In the genomic region with DNA sequence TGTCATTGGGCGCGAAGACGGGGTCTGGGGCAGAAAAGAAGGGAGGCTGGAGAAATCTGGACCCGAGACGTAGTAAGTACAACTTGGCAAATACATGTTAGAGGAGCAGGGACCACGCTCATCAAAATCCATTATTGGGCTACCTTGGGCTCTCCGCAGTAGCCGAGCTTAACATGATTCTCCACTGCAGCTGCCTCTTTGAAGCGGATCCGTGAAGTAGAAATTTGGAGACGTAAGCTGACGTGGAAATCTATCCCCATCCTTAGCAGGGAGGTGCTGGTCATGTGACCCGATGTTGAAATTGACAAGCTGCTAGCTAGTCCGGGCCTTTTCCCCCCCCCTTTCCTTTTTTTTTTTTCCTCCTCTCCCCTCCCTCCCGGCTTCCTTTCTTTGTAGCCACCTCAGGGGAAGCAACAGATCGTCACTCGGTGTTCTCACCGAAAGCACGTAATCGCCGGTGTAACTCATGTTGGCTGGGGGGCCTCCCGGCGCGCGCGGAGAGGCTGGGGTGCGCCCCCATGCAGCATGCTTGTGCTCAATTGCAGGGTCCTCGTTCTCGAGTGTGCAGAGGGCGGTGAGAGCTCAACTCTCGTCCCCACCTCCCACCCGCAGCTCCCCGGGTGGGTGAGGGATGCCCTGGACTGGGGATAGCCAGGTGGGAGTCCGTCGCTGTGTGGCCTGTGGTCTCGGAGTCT, we compare ENCODE assay signal across 8 cellular contexts. TPM values are rescaled to one million over a fixed set of nuclear protein-coding genes. Genes with fewer than 3 reads are reported as not detected.
DNase-seq lines count a peak whose midpoint lies in the region; ATAC-seq and TF ChIP-seq lines count a peak whose summit lies in the region.

A gene (minus strand): TSS at position 220 of the 695 bp plus-strand sequence. CDS start 88 bp downstream, at position 132.

- TF ChIP-seq POLR2A in gastroesophageal sphincter (IDR thresholded peaks at IDR 0.05) = no peak

- intact Hi-C loops in OCI-LY7 (cut with micrococcal nuclease; ENCODE audit: unreplicated experiment) (no loop called here), psoas muscle (cut with DNase I) (no loop called here)

- no peak within 1 kb of the TSS for H2AFZ ChIP-seq in OCI-LY7 (ENCODE audit: low read length)

- H3K27ac ChIP-seq in OCI-LY7 (ENCODE audit: low read depth, low read length, poor library complexity, severe bottlenecking) = no peak within 1 kb of the TSS
- no peak within 1 kb of the TSS for H3K27ac ChIP-seq in psoas muscle
- no peak within 1 kb of the TSS for H3K27ac ChIP-seq in gastroesophageal sphincter

- 26 to 30% (median 28%) methylated on average over 33 to 36 of the region's 36 CpGs for WGBS in psoas muscle, 3 donors
- 3 to 7% methylated on average over 13 to 20 of the region's 36 CpGs for WGBS in gastroesophageal sphincter (ENCODE audit: low coverage in 1 of 2), 2 donors

- H3K4me2 ChIP-seq in OCI-LY7 (ENCODE audit: low read length) = peak within 1 kb of the TSS; percentile 43; the same call in 1 of the 2 replicates

- H3K4me1 ChIP-seq in OCI-LY7 (ENCODE audit: insufficient read depth, low read length, poor library complexity, severe bottlenecking) (no peaks in the 10 kb centered on the region), psoas muscle (peaks cover 25% of the 10 kb centered on the region), gastroesophageal sphincter (peaks cover 0 to 57% (median 18%) of the 10 kb centered on the region in 3 donors)

- no peaks in the 10 kb centered on the region for H3K9me3 ChIP-seq in OCI-LY7 (ENCODE audit: low read length)
- no peaks in the 10 kb centered on the region for H3K9me3 ChIP-seq in psoas muscle
- H3K9me3 ChIP-seq in gastroesophageal sphincter = no peaks in the 10 kb centered on the region

- H3K27me3 Mint-ChIP-seq in activated T-cell treated with anti-CD3 and anti-CD28 coated beads, Interleukin-2, amount 50 U/mL, for 4 hours (ENCODE audit: low read depth) = peaks cover 87% of the 10 kb centered on the region

- TF ChIP-seq CTCF in OCI-LY7 (conservative IDR thresholded peaks at IDR 0.05; ENCODE audit: low read length) = no peak
- TF ChIP-seq CTCF in psoas muscle (IDR thresholded peaks at IDR 0.05) = no peak
- TF ChIP-seq CTCF in gastroesophageal sphincter (IDR thresholded peaks at IDR 0.05) = no peak

- no peaks in the 10 kb centered on the region for H3K9me3 Mint-ChIP-seq in activated T-cell treated with anti-CD3 and anti-CD28 coated beads, Interleukin-2, amount 50 U/mL, for 4 hours

- no peaks in the 10 kb centered on the region for H4K20me1 ChIP-seq in OCI-LY7 (ENCODE audit: insufficient read depth, low read length)

- no peaks in the 10 kb centered on the region for H3K36me3 Mint-ChIP-seq in activated T-cell treated with anti-CD3 and anti-CD28 coated beads, Interleukin-2, amount 50 U/mL, for 4 hours (ENCODE audit: insufficient read depth)

- POLR2A ChIA-PET in OCI-LY7 (lab: Charles Lee) = interaction anchor here (0.7 to 0.8 kb wide), 2 partner anchors 447 to 507 kb away, joined by 3 read pairs; no protein-coding TSS in a partner anchor

- H3K27me3 ChIP-seq in psoas muscle (ENCODE audit: insufficient read depth in 3 of 3, low read length in 2 of 3) (peaks cover 0 to 83% (median 23%) of the 10 kb centered on the region in 3 donors), gastroesophageal sphincter (peaks cover 100% of the 10 kb centered on the region)

- H3K9me2 ChIP-seq in OCI-LY7 (ENCODE audit: insufficient read depth, low read length) = no peaks in the 10 kb centered on the region

- H3K4me3 ChIP-seq in OCI-LY7 (ENCODE audit: low read depth, low read length, poor library complexity, severe bottlenecking) = no peak within 1 kb of the TSS
- H3K4me3 ChIP-seq in psoas muscle = peak within 1 kb of the TSS; percentile 72
- H3K4me3 ChIP-seq in gastroesophageal sphincter = peak within 1 kb of the TSS in 1 of 2 donors; percentile 41

- TF ChIP-seq EP300 in gastroesophageal sphincter (IDR thresholded peaks at IDR 0.05) = no peak

- H3K4me3 Mint-ChIP-seq in activated T-cell treated with anti-CD3 and anti-CD28 coated beads, Interleukin-2, amount 50 U/mL, for 4 hours = peak within 1 kb of the TSS; percentile 64

- CTCF ChIA-PET in OCI-LY7 (lab: Charles Lee; ENCODE audit: unreplicated experiment) = no interaction called here

- no peak for ATAC-seq in activated T-cell treated with anti-CD3 and anti-CD28 coated beads, Interleukin-2, amount 50 U/mL, for 4 hours
- ATAC-seq in psoas muscle = peak in 3 of 4 donors; percentile 29 to 72 (median 54)
- no peak for ATAC-seq in GM19463 (IDR thresholded peaks at IDR 0.05; ENCODE audit: unreplicated experiment)
- ATAC-seq in gastroesophageal sphincter = no peak

- no TSS peak for BruUV-seq in OCI-LY7 (replicated peaks; lab: Mats Ljungman, UMichigan)

- H3K36me3 ChIP-seq in OCI-LY7 (ENCODE audit: insufficient read depth, low read length) (no peaks in the 10 kb centered on the region), psoas muscle (ENCODE audit: insufficient read depth in 1 of 2, low read depth in 1 of 2) (no peaks in the 10 kb centered on the region), gastroesophageal sphincter (no peaks in the 10 kb centered on the region)

- peaks cover 46% of the 10 kb centered on the region for H3K4me1 Mint-ChIP-seq in activated T-cell treated with anti-CD3 and anti-CD28 coated beads, Interleukin-2, amount 50 U/mL, for 4 hours (ENCODE audit: low read depth)

- no peaks in the 10 kb centered on the region for H3K79me2 ChIP-seq in OCI-LY7 (ENCODE audit: insufficient read depth, low read depth, low read length)

- no peak for DNase-seq in activated T-cell treated with anti-CD3 and anti-CD28 coated beads, Interleukin-2, amount 50 U/mL, for 4 hours
- DNase-seq in activated T-cell treated with anti-CD3 and anti-CD28 coated beads for 4 hours (no peak), OCI-LY7 (ENCODE audit: low spot score) (no peak), epidermal melanocyte (ENCODE audit: insufficient read length, low spot score) (peak; percentile 99), psoas muscle (no peak), NCI-H1092 (lab: John Stamatoyannopoulos, UW) (no peak)

RNA-seq across cellular contexts. Expression of the gene that starts here (rescaled TPM):
- total RNA-seq in activated T-cell treated with anti-CD3 and anti-CD28 coated beads, Interleukin-2, amount 50 U/mL, for 4 hours = not detected
- total RNA-seq in OCI-LY7 (2014; rRNA removed; shearing (Covaris generic)) = not detected in 2 replicates
- total RNA-seq in OCI-LY7 (2022) = not detected in 2 replicates
- total RNA-seq in psoas muscle = 1 to 10 TPM in 1 of 4 donors, not detected in 3; 1.1 TPM
- under 1 TPM; 0.08 to 0.90 (median 0.25) TPM for polyA plus RNA-seq in psoas muscle
- under 1 TPM in 1 of 4 donors, not detected in 3; 0.12 TPM for total RNA-seq in gastroesophageal sphincter

Comparison
In these comparisons a context has a peak if more than half of its experiments do, and no peak if none do; other contexts are left out.
1. ATAC-seq: peak in psoas muscle (3 of 4); none in activated T-cell treated with anti-CD3 and anti-CD28 coated beads, Interleukin-2, amount 50 U/mL, for 4 hours (0 of 2), GM19463 (single experiment) and gastroesophageal sphincter (single experiment).